1 cellular context compared by ENCODE assay signal in the genomic region with DNA sequence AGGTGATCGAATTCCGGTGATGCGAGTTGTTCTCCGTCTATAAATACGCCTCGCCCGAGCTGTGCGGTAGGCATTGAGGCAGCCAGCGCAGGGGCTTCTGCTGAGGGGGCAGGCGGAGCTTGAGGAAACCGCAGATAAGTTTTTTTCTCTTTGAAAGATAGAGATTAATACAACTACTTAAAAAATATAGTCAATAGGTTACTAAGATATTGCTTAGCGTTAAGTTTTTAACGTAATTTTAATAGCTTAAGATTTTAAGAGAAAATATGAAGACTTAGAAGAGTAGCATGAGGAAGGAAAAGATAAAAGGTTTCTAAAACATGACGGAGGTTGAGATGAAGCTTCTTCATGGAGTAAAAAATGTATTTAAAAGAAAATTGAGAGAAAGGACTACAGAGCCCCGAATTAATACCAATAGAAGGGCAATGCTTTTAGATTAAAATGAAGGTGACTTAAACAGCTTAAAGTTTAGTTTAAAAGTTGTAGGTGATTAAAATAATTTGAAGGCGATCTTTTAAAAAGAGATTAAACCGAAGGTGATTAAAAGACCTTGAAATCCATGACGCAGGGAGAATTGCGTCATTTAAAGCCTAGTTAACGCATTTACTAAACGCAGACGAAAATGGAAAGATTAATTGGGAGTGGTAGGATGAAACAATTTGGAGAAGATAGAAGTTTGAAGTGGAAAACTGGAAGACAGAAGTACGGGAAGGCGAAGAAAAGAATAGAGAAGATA.
TF ChIP-seq lines count a peak whose summit lies in the region.

Gene MALAT1 (plus strand): TSS at position 69 of the 736 bp plus-strand sequence.

TF ChIP-seq in HepG2, 621 proteins besides CTCF, POLR2A, EP300 and RAD21 (continued from another document and continues in another):
- TF ChIP-seq, protein P1, sequence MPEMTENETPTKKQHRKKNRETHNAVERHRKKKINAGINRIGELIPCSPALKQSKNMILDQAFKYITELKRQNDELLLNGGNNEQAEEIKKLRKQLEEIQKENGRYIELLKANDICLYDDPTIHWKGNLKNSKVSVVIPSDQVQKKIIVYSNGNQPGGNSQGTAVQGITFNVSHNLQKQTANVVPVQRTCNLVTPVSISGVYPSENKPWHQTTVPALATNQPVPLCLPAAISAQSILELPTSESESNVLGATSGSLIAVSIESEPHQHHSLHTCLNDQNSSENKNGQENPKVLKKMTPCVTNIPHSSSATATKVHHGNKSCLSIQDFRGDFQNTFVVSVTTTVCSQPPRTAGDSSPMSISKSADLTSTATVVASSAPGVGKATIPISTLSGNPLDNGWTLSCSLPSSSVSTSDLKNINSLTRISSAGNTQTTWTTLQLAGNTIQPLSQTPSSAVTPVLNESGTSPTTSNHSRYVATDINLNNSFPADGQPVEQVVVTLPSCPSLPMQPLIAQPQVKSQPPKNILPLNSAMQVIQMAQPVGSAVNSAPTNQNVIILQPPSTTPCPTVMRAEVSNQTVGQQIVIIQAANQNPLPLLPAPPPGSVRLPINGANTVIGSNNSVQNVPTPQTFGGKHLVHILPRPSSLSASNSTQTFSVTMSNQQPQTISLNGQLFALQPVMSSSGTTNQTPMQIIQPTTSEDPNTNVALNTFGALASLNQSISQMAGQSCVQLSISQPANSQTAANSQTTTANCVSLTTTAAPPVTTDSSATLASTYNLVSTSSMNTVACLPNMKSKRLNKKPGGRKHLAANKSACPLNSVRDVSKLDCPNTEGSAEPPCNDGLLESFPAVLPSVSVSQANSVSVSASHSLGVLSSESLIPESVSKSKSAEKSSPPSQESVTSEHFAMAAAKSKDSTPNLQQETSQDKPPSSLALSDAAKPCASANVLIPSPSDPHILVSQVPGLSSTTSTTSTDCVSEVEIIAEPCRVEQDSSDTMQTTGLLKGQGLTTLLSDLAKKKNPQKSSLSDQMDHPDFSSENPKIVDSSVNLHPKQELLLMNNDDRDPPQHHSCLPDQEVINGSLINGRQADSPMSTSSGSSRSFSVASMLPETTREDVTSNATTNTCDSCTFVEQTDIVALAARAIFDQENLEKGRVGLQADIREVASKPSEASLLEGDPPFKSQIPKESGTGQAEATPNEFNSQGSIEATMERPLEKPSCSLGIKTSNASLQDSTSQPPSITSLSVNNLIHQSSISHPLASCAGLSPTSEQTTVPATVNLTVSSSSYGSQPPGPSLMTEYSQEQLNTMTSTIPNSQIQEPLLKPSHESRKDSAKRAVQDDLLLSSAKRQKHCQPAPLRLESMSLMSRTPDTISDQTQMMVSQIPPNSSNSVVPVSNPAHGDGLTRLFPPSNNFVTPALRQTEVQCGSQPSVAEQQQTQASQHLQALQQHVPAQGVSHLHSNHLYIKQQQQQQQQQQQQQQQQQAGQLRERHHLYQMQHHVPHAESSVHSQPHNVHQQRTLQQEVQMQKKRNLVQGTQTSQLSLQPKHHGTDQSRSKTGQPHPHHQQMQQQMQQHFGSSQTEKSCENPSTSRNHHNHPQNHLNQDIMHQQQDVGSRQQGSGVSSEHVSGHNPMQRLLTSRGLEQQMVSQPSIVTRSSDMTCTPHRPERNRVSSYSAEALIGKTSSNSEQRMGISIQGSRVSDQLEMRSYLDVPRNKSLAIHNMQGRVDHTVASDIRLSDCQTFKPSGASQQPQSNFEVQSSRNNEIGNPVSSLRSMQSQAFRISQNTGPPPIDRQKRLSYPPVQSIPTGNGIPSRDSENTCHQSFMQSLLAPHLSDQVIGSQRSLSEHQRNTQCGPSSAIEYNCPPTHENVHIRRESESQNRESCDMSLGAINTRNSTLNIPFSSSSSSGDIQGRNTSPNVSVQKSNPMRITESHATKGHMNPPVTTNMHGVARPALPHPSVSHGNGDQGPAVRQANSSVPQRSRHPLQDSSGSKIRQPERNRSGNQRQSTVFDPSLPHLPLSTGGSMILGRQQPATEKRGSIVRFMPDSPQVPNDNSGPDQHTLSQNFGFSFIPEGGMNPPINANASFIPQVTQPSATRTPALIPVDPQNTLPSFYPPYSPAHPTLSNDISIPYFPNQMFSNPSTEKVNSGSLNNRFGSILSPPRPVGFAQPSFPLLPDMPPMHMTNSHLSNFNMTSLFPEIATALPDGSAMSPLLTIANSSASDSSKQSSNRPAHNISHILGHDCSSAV (CRISPR knock-in tag; IDR thresholded peaks at IDR 0.05; ENCODE audit: borderline replicate concordance), result no peak
- TF ChIP-seq SSRP1 (CRISPR knock-in tag; IDR thresholded peaks at IDR 0.05) (no peak), MZF1 (CRISPR knock-in tag; IDR thresholded peaks at IDR 0.05; ENCODE audit: borderline replicate concordance) (no peak), MEIS2 (CRISPR knock-in tag; IDR thresholded peaks at IDR 0.05) (peak; percentile 71; the same call in 1 of the 2 replicates), NFE2L2 (IDR thresholded peaks at IDR 0.05; ENCODE audit: low read length) (no peak), ELF3 (CRISPR knock-in tag; IDR thresholded peaks at IDR 0.05) (peak; percentile 77), MAF1 (CRISPR knock-in tag; IDR thresholded peaks at IDR 0.05; ENCODE audit: borderline replicate concordance) (no peak; the same call in 1 of the 2 replicates), GLI4 (CRISPR knock-in tag; IDR thresholded peaks at IDR 0.05; ENCODE audit: borderline replicate concordance) (no peak; the same call in 1 of the 2 replicates), MAFG (CRISPR knock-in tag; IDR thresholded peaks at IDR 0.05) (no peak), UBTF (CRISPR knock-in tag; IDR thresholded peaks at IDR 0.05) (no peak), KDM5B (CRISPR knock-in tag; IDR thresholded peaks at IDR 0.05; ENCODE audit: borderline replicate concordance) (no peak), BORCS8-MEF2B (CRISPR knock-in tag; IDR thresholded peaks at IDR 0.05) (0 out of 2 replicates have a peak, but pooled peaks have one; percentile 50), ATAD3A (CRISPR knock-in tag; IDR thresholded peaks at IDR 0.05) (no peak), DNMT3B (CRISPR knock-in tag; conservative IDR thresholded peaks at IDR 0.05) (0 out of 2 replicates have a peak, but pooled peaks have one; percentile 30), ZNF670 (CRISPR knock-in tag; IDR thresholded peaks at IDR 0.05; ENCODE audit: borderline replicate concordance) (no peak; the same call in 1 of the 2 replicates), ARID4A (CRISPR knock-in tag; IDR thresholded peaks at IDR 0.05; ENCODE audit: borderline replicate concordance) (peak; percentile 56; the same call in 1 of the 2 replicates), REXO4 (CRISPR knock-in tag; IDR thresholded peaks at IDR 0.05; ENCODE audit: borderline replicate concordance) (no peak), ZNF160 (CRISPR knock-in tag; IDR thresholded peaks at IDR 0.05) (0 out of 2 replicates have a peak, but pooled peaks have one; percentile 72), ZNF772 (CRISPR knock-in tag; IDR thresholded peaks at IDR 0.05) (peak; percentile 32; the same call in 1 of the 2 replicates), CHCHD3 (CRISPR knock-in tag; IDR thresholded peaks at IDR 0.05) (no peak), ZBTB33 (CRISPR knock-in tag; IDR thresholded peaks at IDR 0.05) (peak; percentile 74), ZNF343 (CRISPR knock-in tag; IDR thresholded peaks at IDR 0.05) (no peak), ZNF335 (CRISPR knock-in tag; IDR thresholded peaks at IDR 0.05) (peak; percentile 81), FOXA1 (IDR thresholded peaks at IDR 0.05) (no peak), FOXA1 (CRISPR knock-in tag; IDR thresholded peaks at IDR 0.05) (peak; percentile 14; the same call in 1 of the 2 replicates), GATA4 (IDR thresholded peaks at IDR 0.05; ENCODE audit: borderline replicate concordance, low read depth) (peak; percentile 96), ATF5 (CRISPR knock-in tag; IDR thresholded peaks at IDR 0.05; ENCODE audit: low read depth) (no peak), MIXL1 (CRISPR knock-in tag; IDR thresholded peaks at IDR 0.05) (peak; percentile 92), TCF7 (IDR thresholded peaks at IDR 0.05; ENCODE audit: low read depth) (peak; percentile 46; the same call in 1 of the 2 replicates), SOX5 (CRISPR knock-in tag; IDR thresholded peaks at IDR 0.05; ENCODE audit: borderline replicate concordance) (peak; percentile 67; the same call in 1 of the 2 replicates), ESRRA (CRISPR knock-in tag; IDR thresholded peaks at IDR 0.05; ENCODE audit: low read depth) (no peak), NFIB (CRISPR knock-in tag; IDR thresholded peaks at IDR 0.05; ENCODE audit: borderline replicate concordance) (no peak)
- TF ChIP-seq, protein P2, sequence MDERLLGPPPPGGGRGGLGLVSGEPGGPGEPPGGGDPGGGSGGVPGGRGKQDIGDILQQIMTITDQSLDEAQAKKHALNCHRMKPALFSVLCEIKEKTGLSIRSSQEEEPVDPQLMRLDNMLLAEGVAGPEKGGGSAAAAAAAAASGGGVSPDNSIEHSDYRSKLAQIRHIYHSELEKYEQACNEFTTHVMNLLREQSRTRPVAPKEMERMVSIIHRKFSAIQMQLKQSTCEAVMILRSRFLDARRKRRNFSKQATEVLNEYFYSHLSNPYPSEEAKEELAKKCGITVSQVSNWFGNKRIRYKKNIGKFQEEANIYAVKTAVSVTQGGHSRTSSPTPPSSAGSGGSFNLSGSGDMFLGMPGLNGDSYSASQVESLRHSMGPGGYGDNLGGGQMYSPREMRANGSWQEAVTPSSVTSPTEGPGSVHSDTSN (CRISPR knock-in tag; IDR thresholded peaks at IDR 0.05), result no peak
- TF ChIP-seq, protein P3, sequence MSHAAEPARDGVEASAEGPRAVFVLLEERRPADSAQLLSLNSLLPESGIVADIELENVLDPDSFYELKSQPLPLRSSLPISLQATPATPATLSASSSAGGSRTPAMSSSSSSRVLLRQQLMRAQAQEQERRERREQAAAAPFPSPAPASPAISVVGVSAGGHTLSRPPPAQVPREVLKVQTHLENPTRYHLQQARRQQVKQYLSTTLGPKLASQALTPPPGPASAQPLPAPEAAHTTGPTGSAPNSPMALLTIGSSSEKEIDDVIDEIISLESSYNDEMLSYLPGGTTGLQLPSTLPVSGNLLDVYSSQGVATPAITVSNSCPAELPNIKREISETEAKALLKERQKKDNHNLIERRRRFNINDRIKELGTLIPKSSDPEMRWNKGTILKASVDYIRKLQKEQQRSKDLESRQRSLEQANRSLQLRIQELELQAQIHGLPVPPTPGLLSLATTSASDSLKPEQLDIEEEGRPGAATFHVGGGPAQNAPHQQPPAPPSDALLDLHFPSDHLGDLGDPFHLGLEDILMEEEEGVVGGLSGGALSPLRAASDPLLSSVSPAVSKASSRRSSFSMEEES (CRISPR knock-in tag; IDR thresholded peaks at IDR 0.05), result peak; percentile 80
- TF ChIP-seq, protein P4, sequence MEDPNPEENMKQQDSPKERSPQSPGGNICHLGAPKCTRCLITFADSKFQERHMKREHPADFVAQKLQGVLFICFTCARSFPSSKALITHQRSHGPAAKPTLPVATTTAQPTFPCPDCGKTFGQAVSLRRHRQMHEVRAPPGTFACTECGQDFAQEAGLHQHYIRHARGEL (CRISPR knock-in tag; IDR thresholded peaks at IDR 0.05), result no peak
